In the genomic region with DNA sequence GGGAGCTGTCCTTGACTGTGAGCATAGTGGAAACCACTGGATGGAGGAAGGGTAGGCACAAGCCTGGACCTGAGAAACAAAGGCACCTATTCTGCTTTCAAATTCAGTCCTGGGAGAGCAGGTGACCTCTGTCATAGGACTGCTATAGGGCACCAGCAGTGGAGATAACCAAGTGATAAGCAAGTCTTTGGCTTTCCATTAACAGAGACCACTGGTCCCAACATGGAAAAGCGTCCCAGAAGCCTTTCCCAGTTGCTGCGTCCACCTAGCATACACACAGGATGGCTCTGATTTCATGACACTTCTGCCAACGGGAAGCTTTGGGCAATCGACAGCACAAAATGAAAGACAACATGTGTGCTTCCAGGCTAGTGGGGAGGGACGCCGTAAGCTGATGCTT, we compare ENCODE assay signal across 11 cellular contexts. TPM values are rescaled to one million over a fixed set of nuclear protein-coding genes. Genes with fewer than 3 reads are reported as not detected.
DNase-seq lines count a peak whose midpoint lies in the region; ATAC-seq, FAIRE-seq and TF ChIP-seq lines count a peak whose summit lies in the region.
"Had no signal": no experiment of that assay in that cellular context is flagged by ENCODE, and none has a peak within 500 bp of the region (broad histone marks: within the 10 kb centered on the region; RNA-seq: fewer than 3 reads in every experiment).

No MANE protein-coding gene starts in this region.

- H3K36me3 ChIP-seq in left lung = no peaks in the 10 kb centered on the region
- H3K36me3 ChIP-seq in gastrocnemius medialis = no peaks in the 10 kb centered on the region

- peak; percentile 6 for ATAC-seq in left lung
- ATAC-seq in gastrocnemius medialis = peak; percentile 77 to 90
- ATAC-seq in GM21825 (IDR thresholded peaks at IDR 0.05; ENCODE audit: unreplicated experiment) = no peak
- ATAC-seq: CD8-positive, alpha-beta T cell; GM23338 had no signal

- H3K9me3 ChIP-seq in left lung = no peaks in the 10 kb centered on the region
- H3K9me3 ChIP-seq in gastrocnemius medialis = no peaks in the 10 kb centered on the region
- H3K9me3 ChIP-seq: Caco-2 had no signal

- peak; percentile 63 for DNase-seq in NCI-H1092 treated with DMSO at 0.1 percent for 48 hours (lab: John Stamatoyannopoulos, UW)
- DNase-seq in left lung = no peak
- DNase-seq in gastrocnemius medialis = peak in 1 of 2 donors; percentile 62
- DNase-seq in H54 (ENCODE audit: insufficient read length, low spot score) = no peak
- no peak for DNase-seq in NCI-H510A treated with DMSO at 0.1 percent for 48 hours (lab: John Stamatoyannopoulos, UW)
- DNase-seq: Caco-2; CD8-positive, alpha-beta T cell; H9 had no signal

- TF ChIP-seq CTCF in left lung (IDR thresholded peaks at IDR 0.05) = no peak
- TF ChIP-seq CTCF in gastrocnemius medialis (IDR thresholded peaks at IDR 0.05 in 4 of 5, conservative IDR thresholded peaks at IDR 0.05 in 1 of 5) = no peak

- peaks cover 0 to 6% of the 10 kb centered on the region in 2 donors for H3K27me3 ChIP-seq in left lung
- H3K27me3 ChIP-seq in gastrocnemius medialis = no peaks in the 10 kb centered on the region

- FAIRE-seq in H54 (lab: Jason Lieb, UNC) = no peak

- peak overlapping the region in 1 of 2 donors; percentile 20 for H3K27ac ChIP-seq in left lung
- peak overlapping the region; percentile 77 to 95 (median 80) for H3K27ac ChIP-seq in gastrocnemius medialis

- H3K4me3 ChIP-seq in left lung (no peak overlapping the region), gastrocnemius medialis (no peak overlapping the region)
- H3K4me3 ChIP-seq: GM23338 had no signal

- H3K4me1 ChIP-seq in left lung = peaks cover 0 to 4% of the 10 kb centered on the region in 2 donors
- H3K4me1 ChIP-seq in gastrocnemius medialis = peaks cover 29 to 44% of the 10 kb centered on the region in 2 donors

- intact Hi-C loops in left lung (cut with DNase I) = no loop called here
- intact Hi-C loops in gastrocnemius medialis (cut with DNase I; ENCODE audit: low total_unique reads) = no loop called here

- no peak for TF ChIP-seq POLR2A in gastrocnemius medialis (IDR thresholded peaks at IDR 0.05)
- TF ChIP-seq POLR2A in H54 (IDR thresholded peaks at IDR 0.05; ENCODE audit: low read depth, low read length) = no peak

- in situ Hi-C loops in gastrocnemius medialis (cut with MboI; ENCODE audit: low sequenced_read_pairs in 4 of 4) = no loop called here

RNA-seq across cellular contexts. Expression of gene SLC22A3, which starts 8.9 kb away (rescaled TPM):
- 10 to 100 TPM; 25.9 to 35.4 TPM for total RNA-seq in left lung
- total RNA-seq in gastrocnemius medialis = 10 to 100 TPM; 49.5 to 75.4 (median 58.2) TPM
- total RNA-seq: A673; CD8-positive, alpha-beta T cell had no signal
